Comparison of ENCODE assay signal across 19 cellular contexts in the genomic region with DNA sequence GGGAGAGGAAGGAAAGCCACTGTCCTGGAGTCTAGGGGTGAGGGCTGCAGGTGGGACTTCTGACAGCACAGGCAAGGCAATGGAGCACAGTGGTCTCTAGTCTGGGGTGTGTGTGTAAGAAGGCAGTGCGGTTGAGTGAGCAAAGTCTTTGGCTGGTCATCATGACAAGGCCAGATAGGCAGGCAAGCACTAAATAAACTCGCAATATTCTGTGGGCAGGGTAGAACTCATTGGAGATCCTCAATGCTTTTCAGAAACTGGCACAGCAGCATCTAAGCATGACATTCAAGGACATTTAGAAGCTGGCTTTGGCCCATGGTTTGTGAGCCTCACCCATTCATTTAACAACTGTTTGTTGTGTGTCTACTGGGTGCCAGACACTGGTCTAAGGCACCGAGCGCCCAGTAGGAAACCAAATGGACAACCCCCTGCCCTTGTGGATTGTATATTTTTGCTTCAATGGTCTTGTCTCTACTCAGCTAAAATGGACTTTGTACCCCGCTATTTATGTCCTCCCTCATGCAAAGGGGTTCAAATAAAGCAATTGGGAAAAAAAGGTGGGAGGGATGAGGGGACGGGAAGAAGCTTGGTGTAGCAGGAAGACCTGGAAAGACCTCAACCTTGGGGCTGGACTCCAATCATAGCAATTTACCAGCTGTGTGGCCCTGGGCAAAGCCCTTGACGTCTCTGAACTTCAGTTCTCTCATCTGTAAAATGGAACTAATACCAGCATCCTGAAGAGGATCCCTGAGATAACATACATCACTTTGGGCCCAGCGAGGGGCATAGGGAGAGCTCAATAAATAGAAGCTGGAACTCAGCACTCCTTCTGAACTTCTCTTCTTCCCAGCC.
"Had no signal": no experiment of that assay in that cellular context is flagged by ENCODE, and none has a peak within 500 bp of the region (broad histone marks: within the 10 kb centered on the region; RNA-seq: fewer than 3 reads in every experiment).

No MANE protein-coding gene starts in this region.

- H3K27me3 ChIP-seq: gastroesophageal sphincter, sigmoid colon, spleen, stomach, testis had no signal

- ATAC-seq: activated naive CD4-positive, alpha-beta T cell treated with anti-CD3 and anti-CD28 coated beads, Interleukin-2, amount 50 U/mL, for 72 hours; activated T-cell treated with anti-CD3 and anti-CD28 coated beads, Interleukin-2, amount 50 U/mL, for 72 hours; gastroesophageal sphincter had no signal

- H3K4me1 ChIP-seq: testis had no signal

- H3K27ac Mint-ChIP-seq: activated CD4-positive, alpha-beta T cell treated with anti-CD3 and anti-CD28 coated beads, Interleukin-2, amount 10 ng/mL, durations not matched to agents 7 days and 5 days; activated T-cell treated with anti-CD3 and anti-CD28 coated beads, Interleukin-2, amount 50 U/mL, for 72 hours; T-helper 2 cell treated with Interferon-gamma antibody and Interleukin-4, amounts not matched to agents 5 μg/mL and 100 μg/mL, for 36 hours had no signal

- DNase-seq: activated CD4-positive, alpha-beta T cell treated with anti-CD3 and anti-CD28 coated beads, Interleukin-2, amount 10 ng/mL, durations not matched to agents 7 days and 5 days; activated CD8-positive, alpha-beta memory T cell treated with anti-CD3 and anti-CD28 coated beads, Interleukin-2, amount 50 U/mL, for 48 hours; activated gamma-delta T cell; activated T-cell treated with anti-CD3 and anti-CD28 coated beads, Interleukin-2, amount 50 U/mL, for 72 hours; amygdala; cerebellar nuclear complex; effector memory CD4-positive, alpha-beta T cell; islet precursor cell; mammary epithelial cell; naive B cell; occipital lobe; sigmoid colon; spleen; stomach; SW 1271; testis had no signal

- H3K4me1 Mint-ChIP-seq: activated CD4-positive, alpha-beta T cell treated with anti-CD3 and anti-CD28 coated beads, Interleukin-2, amount 10 ng/mL, durations not matched to agents 7 days and 5 days; naive B cell had no signal

- H3K9me3 Mint-ChIP-seq: activated CD4-positive, alpha-beta T cell treated with anti-CD3 and anti-CD28 coated beads, Interleukin-2, amount 10 ng/mL, durations not matched to agents 7 days and 5 days; activated naive CD4-positive, alpha-beta T cell treated with anti-CD3 and anti-CD28 coated beads, Interleukin-2, amount 50 U/mL, for 72 hours; activated T-cell treated with anti-CD3 and anti-CD28 coated beads, Interleukin-2, amount 50 U/mL, for 72 hours; T-helper 2 cell treated with Interferon-gamma antibody and Interleukin-4, amounts not matched to agents 5 μg/mL and 100 μg/mL, for 36 hours had no signal

- H3K27me3 Mint-ChIP-seq: activated CD4-positive, alpha-beta T cell treated with anti-CD3 and anti-CD28 coated beads, Interleukin-2, amount 10 ng/mL, durations not matched to agents 7 days and 5 days; naive B cell had no signal

- H3K4me3 ChIP-seq: gastroesophageal sphincter, sigmoid colon, spleen, stomach, testis had no signal

- H3K9me3 ChIP-seq: gastroesophageal sphincter, sigmoid colon, spleen, stomach, testis had no signal

- H3K27ac ChIP-seq: gastroesophageal sphincter, sigmoid colon, stomach, testis had no signal

- H3K4me3 Mint-ChIP-seq: activated CD4-positive, alpha-beta T cell treated with anti-CD3 and anti-CD28 coated beads, Interleukin-2, amount 10 ng/mL, durations not matched to agents 7 days and 5 days; activated T-cell treated with anti-CD3 and anti-CD28 coated beads, Interleukin-2, amount 50 U/mL, for 72 hours; naive B cell; T-helper 2 cell treated with Interferon-gamma antibody and Interleukin-4, amounts not matched to agents 5 μg/mL and 100 μg/mL, for 36 hours had no signal
